ENCODE assay signal across 17 cellular contexts in genomic region chr4:5955856-5956255, GRCh38.
DNase-seq lines count a peak whose midpoint lies in the region; ATAC-seq and TF ChIP-seq lines count a peak whose summit lies in the region.
"Had no signal": no experiment of that assay in that cellular context is flagged by ENCODE, and none has a peak within 500 bp of the region (broad histone marks: within the 10 kb centered on the region; RNA-seq: fewer than 3 reads in every experiment).

No MANE protein-coding gene starts in this region.

- no peaks in the 10 kb centered on the region for H3K27me3 ChIP-seq in tibial nerve

- H3K4me1 ChIP-seq in tibial nerve, result no peaks in the 10 kb centered on the region

- no peak for TF ChIP-seq POLR2A in tibial nerve (IDR thresholded peaks at IDR 0.05)

- H3K27ac ChIP-seq in tibial nerve, result no peak overlapping the region
- H3K27ac ChIP-seq: esophagus squamous epithelium, RWPE1 had no signal

- H3K4me3 ChIP-seq in tibial nerve, result no peak overlapping the region

- TF ChIP-seq EP300 in tibial nerve (IDR thresholded peaks at IDR 0.05), result no peak

- ATAC-seq in GM19438 (IDR thresholded peaks at IDR 0.05; ENCODE audit: low read depth, unreplicated experiment) (peak; percentile 38), HG03175 (IDR thresholded peaks at IDR 0.05; ENCODE audit: unreplicated experiment) (no peak), GM19455 (IDR thresholded peaks at IDR 0.05; ENCODE audit: unreplicated experiment) (no peak)
- ATAC-seq: activated CD4-positive, alpha-beta T cell treated with anti-CD3 and anti-CD28 coated beads for 36 hours; left colon; SK-N-SH treated with all-trans-retinoic acid at 6 μM for 48 hours had no signal

- DNase-seq in Daoy (ENCODE audit: low read depth) (peak; percentile 35), NCI-H2196 treated with DMSO at 0.1 percent for 48 hours (lab: John Stamatoyannopoulos, UW; ENCODE audit: unreplicated experiment) (peak; percentile 54), dermis microvascular lymphatic vessel endothelial cell (ENCODE audit: low read depth in 2 of 2) (peak; percentile 44 to 88), posterior cingulate gyrus (no peak), tibial nerve (ENCODE audit: low spot score in 2 of 2) (no peak)
- DNase-seq: activated CD4-positive, alpha-beta T cell treated with anti-CD3 and anti-CD28 coated beads for 36 hours; amniotic stem cell; Calu3; effector CD8-positive, alpha-beta T cell; esophagus squamous epithelium; left colon; trophoblast cell had no signal

- WGBS in tibial nerve, 2 donors, result 56 to 60% methylated on average over 4 of the region's 4 CpGs

- intact Hi-C loops in posterior cingulate gyrus (cut with DNase I), result no loop called here

- no peaks in the 10 kb centered on the region for H3K36me3 ChIP-seq in tibial nerve
- H3K36me3 ChIP-seq: esophagus squamous epithelium had no signal

- no peak for TF ChIP-seq CTCF in tibial nerve (IDR thresholded peaks at IDR 0.05)

- no peaks in the 10 kb centered on the region for H3K9me3 ChIP-seq in tibial nerve
- H3K9me3 ChIP-seq: esophagus squamous epithelium had no signal

Comparison
In these comparisons a context has a peak if more than half of its experiments do, and no peak if none do; other contexts are left out.
1. DNase-seq: peak in Daoy (single experiment), NCI-H2196 treated with DMSO at 0.1 percent for 48 hours (single experiment) and dermis microvascular lymphatic vessel endothelial cell (2 of 2); none in posterior cingulate gyrus (0 of 10) and tibial nerve (0 of 2).